Comparison of ENCODE assay signal across 14 cellular contexts in the genomic region with DNA sequence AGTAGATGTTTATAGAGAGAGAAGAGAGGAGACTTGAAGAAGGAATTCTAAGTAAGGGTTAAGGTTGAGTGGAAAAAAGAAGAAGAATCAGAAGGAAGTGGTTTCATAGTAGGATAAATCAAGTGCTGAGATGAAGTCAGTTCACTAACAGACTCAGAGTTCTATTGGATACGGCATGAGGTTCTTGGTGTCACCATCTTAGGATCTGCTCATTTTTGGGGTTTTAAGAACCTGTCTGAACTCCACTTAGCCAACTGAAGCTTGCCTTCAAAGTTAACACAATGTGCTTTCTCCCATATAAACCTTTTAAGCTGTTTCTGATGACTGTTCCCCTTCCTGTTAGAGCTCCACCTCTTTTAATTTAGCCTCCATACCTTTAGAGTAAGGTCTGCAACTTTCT.
A peak's percentile ranks its signal among the peaks of the same experiment; 100 is the strongest.
DNase-seq lines count a peak whose midpoint lies in the region; ATAC-seq lines count a peak whose summit lies in the region.
"Had no signal": no experiment of that assay in that cellular context is flagged by ENCODE, and none has a peak within 500 bp of the region (broad histone marks: within the 10 kb centered on the region; RNA-seq: fewer than 3 reads in every experiment).

No MANE protein-coding gene starts in this region.

- no peaks in the 10 kb centered on the region for H3K9me3 Mint-ChIP-seq in activated T-helper 2 cell treated with anti-CD3 and anti-CD28 coated beads, Interferon-gamma antibody, Interleukin-2, Interleukin-4, amounts not matched to agents 10 μg/mL and 5 μg/mL and 100 μg/mL, durations not matched to agents 14 hours and 24 hours and 36 hours

- no peak overlapping the region for H2AFZ ChIP-seq in trophoblast cell (ENCODE audit: insufficient read depth, low read length, poor library complexity)

- H4K8ac ChIP-seq in trophoblast cell (ENCODE audit: low read depth, low read length) = no peak overlapping the region

- H3K9me3 ChIP-seq in trophoblast cell (ENCODE audit: insufficient read depth, low read depth, low read length) = no peaks in the 10 kb centered on the region
- H3K9me3 ChIP-seq: breast epithelium, testis had no signal

- no peak overlapping the region for H3K18ac ChIP-seq in trophoblast cell (ENCODE audit: low read length)

- no peak overlapping the region for H3K4me2 ChIP-seq in trophoblast cell (ENCODE audit: low read length)
- H3K4me2 ChIP-seq: KMS-11 had no signal

- peak overlapping the region; percentile 30 for H2BK120ac ChIP-seq in trophoblast cell (ENCODE audit: insufficient read depth, low read length, poor library complexity)

- H2BK12ac ChIP-seq in trophoblast cell (ENCODE audit: low read length) = no peak overlapping the region

- H3K4ac ChIP-seq in trophoblast cell (ENCODE audit: low read depth, low read length) = no peak overlapping the region

- H2BK5ac ChIP-seq in trophoblast cell (ENCODE audit: low read depth, low read length, poor library complexity) = no peak overlapping the region

- no CpG with 5 or more reads among the region's 1 CpG for WGBS in trophoblast cell (ENCODE audit: extremely low coverage, insufficient coverage, insufficient read length)

- H3K14ac ChIP-seq in trophoblast cell (ENCODE audit: low read length) = no peak overlapping the region

- no peak for ATAC-seq in GM18870 (IDR thresholded peaks at IDR 0.05; ENCODE audit: unreplicated experiment)

- H3K36me3 Mint-ChIP-seq in activated T-helper 2 cell treated with anti-CD3 and anti-CD28 coated beads, Interferon-gamma antibody, Interleukin-2, Interleukin-4, amounts not matched to agents 10 μg/mL and 5 μg/mL and 100 μg/mL, durations not matched to agents 14 hours and 24 hours and 36 hours (ENCODE audit: low read depth) = peaks cover 46% of the 10 kb centered on the region

- no peak overlapping the region for H3K4me3 Mint-ChIP-seq in activated T-helper 2 cell treated with anti-CD3 and anti-CD28 coated beads, Interferon-gamma antibody, Interleukin-2, Interleukin-4, amounts not matched to agents 10 μg/mL and 5 μg/mL and 100 μg/mL, durations not matched to agents 14 hours and 24 hours and 36 hours (ENCODE audit: low read depth)

- H3K27ac Mint-ChIP-seq in activated T-helper 2 cell treated with anti-CD3 and anti-CD28 coated beads, Interferon-gamma antibody, Interleukin-2, Interleukin-4, amounts not matched to agents 10 μg/mL and 5 μg/mL and 100 μg/mL, durations not matched to agents 14 hours and 24 hours and 36 hours = peak overlapping the region; percentile 63

- no peak overlapping the region for H3K23ac ChIP-seq in trophoblast cell (ENCODE audit: low read length)

- no peak overlapping the region for H3K9ac ChIP-seq in trophoblast cell (ENCODE audit: low read length)
- H3K9ac ChIP-seq: KMS-11 had no signal

- peaks cover 7 to 8% of the 10 kb centered on the region in 2 experiments for H3K36me3 ChIP-seq in trophoblast cell (ENCODE audit: control insufficient read depth in 1 of 2, insufficient read depth in 2 of 2, low read length in 2 of 2)
- H3K36me3 ChIP-seq: breast epithelium had no signal

- H3K27ac ChIP-seq in trophoblast cell (ENCODE audit: low read depth, low read length) = no peak overlapping the region
- H3K27ac ChIP-seq: KMS-11 had no signal

- no peak overlapping the region for H2AK5ac ChIP-seq in trophoblast cell (ENCODE audit: low read length)

- H3K27me3 Mint-ChIP-seq in activated T-helper 2 cell treated with anti-CD3 and anti-CD28 coated beads, Interferon-gamma antibody, Interleukin-2, Interleukin-4, amounts not matched to agents 10 μg/mL and 5 μg/mL and 100 μg/mL, durations not matched to agents 14 hours and 24 hours and 36 hours (ENCODE audit: low read depth) = no peaks in the 10 kb centered on the region

- H3K4me1 ChIP-seq in trophoblast cell (ENCODE audit: control insufficient read depth in 1 of 2, insufficient read depth in 2 of 2, low read length in 2 of 2) = peaks cover 31 to 44% of the 10 kb centered on the region in 2 experiments

- H3K79me2 ChIP-seq in trophoblast cell (ENCODE audit: control insufficient read depth, insufficient read depth, low read length, poor library complexity) = peaks cover 5% of the 10 kb centered on the region

- peak overlapping the region; percentile 90 for H4K91ac ChIP-seq in trophoblast cell (ENCODE audit: low read depth, low read length)

- H3K4me3 ChIP-seq in trophoblast cell (ENCODE audit: low read depth, low read length) = no peak overlapping the region
- H3K4me3 ChIP-seq: breast epithelium, testis had no signal

- intact Hi-C loops in activated T-helper 2 cell treated with anti-CD3 and anti-CD28 coated beads, Interferon-gamma antibody, Interleukin-2, Interleukin-4, amounts not matched to agents 10 μg/mL and 5 μg/mL and 100 μg/mL, durations not matched to agents 14 hours and 24 hours and 36 hours (cut with micrococcal nuclease) = no loop called here

- peaks cover 49% of the 10 kb centered on the region for H3K79me1 ChIP-seq in trophoblast cell (ENCODE audit: low read length)

- no peak overlapping the region for H4K12ac ChIP-seq in trophoblast cell (ENCODE audit: low read depth, low read length)

- H3K27me3 ChIP-seq in trophoblast cell (ENCODE audit: insufficient read depth, low read length) = no peaks in the 10 kb centered on the region
- H3K27me3 ChIP-seq: breast epithelium, testis had no signal

- DNase-seq in NOMO-1 treated with DMSO at 0.1 percent for 48 hours (lab: John Stamatoyannopoulos, UW; ENCODE audit: unreplicated experiment) (peak; percentile 69), NOMO-1 treated with dmso at 0.1 percent for 144 hours (lab: John Stamatoyannopoulos, UW; ENCODE audit: unreplicated experiment) (no peak), Kasumi-1 (lab: John Stamatoyannopoulos, UW) (peak; percentile 9 to 29), trophoblast cell (no peak), NCI-H2196 treated with DMSO at 0.1 percent for 48 hours (lab: John Stamatoyannopoulos, UW; ENCODE audit: unreplicated experiment) (no peak)
- DNase-seq in activated T-helper 2 cell treated with anti-CD3 and anti-CD28 coated beads, Interferon-gamma antibody, Interleukin-2, Interleukin-4, amounts not matched to agents 10 μg/mL and 5 μg/mL and 100 μg/mL, durations not matched to agents 14 hours and 24 hours and 36 hours (ENCODE audit: low spot score) = no peak
- DNase-seq in stimulated activated CD4-positive, alpha-beta T cell treated with anti-CD3 and anti-CD28 coated beads, Interleukin-2, amount 100 ng/mL, for 48 hours = no peak
- DNase-seq: DMS53, OCI-M1, T-helper 9 cell, testis had no signal

- peaks cover 86% of the 10 kb centered on the region for H3K4me1 Mint-ChIP-seq in activated T-helper 2 cell treated with anti-CD3 and anti-CD28 coated beads, Interferon-gamma antibody, Interleukin-2, Interleukin-4, amounts not matched to agents 10 μg/mL and 5 μg/mL and 100 μg/mL, durations not matched to agents 14 hours and 24 hours and 36 hours (ENCODE audit: low read depth)

Comparison
In these comparisons a context has a peak if more than half of its experiments do, and no peak if none do; other contexts are left out.
1. DNase-seq: peak in NOMO-1 treated with DMSO at 0.1 percent for 48 hours (single experiment) and Kasumi-1 (2 of 2); none in NOMO-1 treated with dmso at 0.1 percent for 144 hours (single experiment), activated T-helper 2 cell treated with anti-CD3 and anti-CD28 coated beads, Interferon-gamma antibody, Interleukin-2, Interleukin-4, amounts not matched to agents 10 μg/mL and 5 μg/mL and 100 μg/mL, durations not matched to agents 14 hours and 24 hours and 36 hours (single experiment), trophoblast cell (0 of 2), stimulated activated CD4-positive, alpha-beta T cell treated with anti-CD3 and anti-CD28 coated beads, Interleukin-2, amount 100 ng/mL, for 48 hours (0 of 2) and NCI-H2196 treated with DMSO at 0.1 percent for 48 hours (single experiment).